Comparison of ENCODE assay signal across 8 cellular contexts in the genomic region with DNA sequence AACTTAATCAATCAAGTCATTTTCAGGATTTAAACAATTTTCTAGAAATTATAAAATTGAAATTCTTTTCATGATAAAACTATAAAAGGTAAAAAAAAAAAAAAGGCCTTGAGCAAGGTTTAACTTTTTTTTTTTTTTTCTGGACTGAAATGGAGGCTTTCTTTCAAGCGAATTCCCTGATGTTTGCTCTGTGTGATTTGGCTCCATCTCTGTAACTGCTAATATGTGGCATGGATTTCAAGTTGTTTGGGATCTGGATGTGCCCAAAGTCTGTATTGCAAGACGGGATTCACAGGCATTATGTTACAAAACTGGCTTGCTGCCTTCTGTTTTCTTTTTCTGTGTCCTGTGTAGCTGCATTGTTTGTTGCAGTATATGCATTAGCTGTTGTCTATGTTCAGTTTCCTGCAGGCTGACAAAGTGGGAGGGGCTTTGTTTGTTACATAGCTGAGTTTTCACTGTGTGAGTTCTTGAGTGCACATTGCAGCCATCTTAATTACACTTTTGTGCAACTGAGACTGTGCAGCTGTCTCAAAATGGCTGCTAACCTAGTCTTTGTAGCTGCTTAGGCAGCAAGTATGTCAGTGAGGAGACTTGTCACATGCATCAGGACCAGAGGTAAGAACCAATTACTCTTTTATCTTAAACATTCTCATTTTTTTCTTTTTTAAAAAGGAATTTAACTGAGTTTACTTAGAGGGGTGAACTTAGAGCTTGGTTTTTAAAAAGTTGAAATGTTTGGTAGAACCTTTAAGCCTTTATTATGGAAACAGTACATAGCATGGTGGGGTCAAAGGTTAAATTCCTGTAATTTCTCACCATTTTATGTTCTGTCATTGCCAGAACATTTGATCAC. TPM values are rescaled to one million over a fixed set of nuclear protein-coding genes. Genes with fewer than 3 reads are reported as not detected.
DNase-seq lines count a peak whose midpoint lies in the region; ATAC-seq, FAIRE-seq and TF ChIP-seq lines count a peak whose summit lies in the region.

No MANE protein-coding gene starts in this region.

- DNase-seq in CD4-positive, alpha-beta T cell: peak in 9 of 10 experiments; percentile 17 to 67 (median 37)
- DNase-seq in GM19239 (ENCODE audit: insufficient read length, low spot score): no peak
- peak; percentile 89 to 90 for DNase-seq in NCI-H446 (lab: John Stamatoyannopoulos, UW)
- DNase-seq in activated CD8-positive, alpha-beta T cell treated with anti-CD3 and anti-CD28 coated beads for 36 hours: peak; percentile 81
- peak; percentile 94 for DNase-seq in epithelial cell of esophagus (ENCODE audit: low read depth)

- H3K27ac ChIP-seq in CD4-positive, alpha-beta T cell (ENCODE audit: low read depth, low read length): peak overlapping the region; percentile 23
- peak overlapping the region; percentile 38 to 61 for H3K27ac ChIP-seq in mucosa of rectum (ENCODE audit: low read depth in 2 of 2, low read length in 2 of 2)
- H3K27ac ChIP-seq in subcutaneous abdominal adipose tissue (ENCODE audit: low read depth, low read length): peak overlapping the region; percentile 48

- peak; percentile 92 for ATAC-seq in CD4-positive, alpha-beta T cell (ENCODE audit: poor library complexity)
- peak; percentile 94 for ATAC-seq in HG03342 (IDR thresholded peaks at IDR 0.05; ENCODE audit: unreplicated experiment)
- ATAC-seq in activated CD8-positive, alpha-beta T cell treated with anti-CD3 and anti-CD28 coated beads for 36 hours: peak; percentile 95

- TF ChIP-seq CTCF in CD4-positive, alpha-beta T cell (IDR thresholded peaks at IDR 0.05): no peak
- TF ChIP-seq CTCF in activated CD8-positive, alpha-beta T cell treated with anti-CD3 and anti-CD28 coated beads for 36 hours (IDR thresholded peaks at IDR 0.05): no peak
- TF ChIP-seq CTCF in epithelial cell of esophagus (IDR thresholded peaks at IDR 0.05; ENCODE audit: insufficient read depth, low read depth, low read length, missing control alignments): no peak

- H3K4me1 Mint-ChIP-seq in CD4-positive, alpha-beta T cell (ENCODE audit: low read depth): peaks cover 72% of the 10 kb centered on the region
- peaks cover 56% of the 10 kb centered on the region for H3K4me1 Mint-ChIP-seq in activated CD8-positive, alpha-beta T cell treated with anti-CD3 and anti-CD28 coated beads for 36 hours (ENCODE audit: low read depth)

- CTCF ChIA-PET in CD4-positive, alpha-beta T cell (lab: Charles Lee): interaction anchor here (0.6 to 4.5 kb wide), 9 partner anchors 9 to 32 kb away, joined by 3 to 16 read pairs (median 7); a partner anchor contains a TSS
- CTCF ChIA-PET in activated CD8-positive, alpha-beta T cell treated with anti-CD3 and anti-CD28 coated beads for 36 hours (lab: Charles Lee): interaction anchor here (0.9 to 3.8 kb wide), 14 partner anchors 9 to 146 kb away, joined by 3 to 35 read pairs (median 5); a partner anchor contains a TSS

- peak overlapping the region; percentile 77 for H3K4me3 Mint-ChIP-seq in CD4-positive, alpha-beta T cell
- H3K4me3 Mint-ChIP-seq in activated CD8-positive, alpha-beta T cell treated with anti-CD3 and anti-CD28 coated beads for 36 hours: peak overlapping the region; percentile 74

- H3K36me3 ChIP-seq in mucosa of rectum (ENCODE audit: control insufficient read depth in 2 of 2, insufficient read depth in 2 of 2, low read length in 2 of 2) (no peaks in the 10 kb centered on the region), subcutaneous abdominal adipose tissue (ENCODE audit: control insufficient read depth in 5 of 5, insufficient read depth in 5 of 5, low read length in 5 of 5) (peaks cover 0 to 3% (median 0%) of the 10 kb centered on the region in 5 donors)

- H3K4me1 ChIP-seq in mucosa of rectum (ENCODE audit: control insufficient read depth in 2 of 2, insufficient read depth in 2 of 2, low read length in 2 of 2) (peaks cover 3 to 18% of the 10 kb centered on the region in 2 donors), subcutaneous abdominal adipose tissue (ENCODE audit: control insufficient read depth in 5 of 5, insufficient read depth in 5 of 5, low read length in 5 of 5) (peaks cover 0 to 26% (median 20%) of the 10 kb centered on the region in 5 donors)

- intact Hi-C loops in CD4-positive, alpha-beta T cell (cut with DNase I, micrococcal nuclease): loop anchor here (1.0 to 10.0 kb wide), 5 partner anchors 9 to 570 kb away; a partner anchor contains a TSS
- intact Hi-C loops in activated CD8-positive, alpha-beta T cell treated with anti-CD3 and anti-CD28 coated beads for 36 hours (cut with micrococcal nuclease): loop anchor here (1.0 kb wide), 2 partner anchors 9 to 18 kb away; no protein-coding TSS in a partner anchor

- peak; percentile 97 for FAIRE-seq in GM19239 (lab: Jason Lieb, UNC)

- H3K4me3 ChIP-seq in epithelial cell of esophagus (ENCODE audit: low read length): peak overlapping the region; percentile 36
- peak overlapping the region; percentile 49 to 72 for H3K4me3 ChIP-seq in mucosa of rectum (ENCODE audit: low read length in 2 of 2)
- H3K4me3 ChIP-seq in subcutaneous abdominal adipose tissue (ENCODE audit: low read depth in 1 of 5, low read length in 5 of 5): peak overlapping the region; percentile 56 to 75 (median 66)

- peaks cover 5% of the 10 kb centered on the region for H3K9me3 ChIP-seq in CD4-positive, alpha-beta T cell (ENCODE audit: control insufficient read depth, low read length)
- H3K9me3 ChIP-seq in mucosa of rectum (ENCODE audit: control insufficient read depth in 2 of 2, low read length in 2 of 2) (no peaks in the 10 kb centered on the region), subcutaneous abdominal adipose tissue (ENCODE audit: control insufficient read depth in 5 of 5, low read length in 5 of 5) (peaks cover under 1 to 7% (median 3%) of the 10 kb centered on the region in 5 donors)

- no peaks in the 10 kb centered on the region for H3K27me3 Mint-ChIP-seq in CD4-positive, alpha-beta T cell
- no peaks in the 10 kb centered on the region for H3K27me3 Mint-ChIP-seq in activated CD8-positive, alpha-beta T cell treated with anti-CD3 and anti-CD28 coated beads for 36 hours

- peak overlapping the region; percentile 91 for H3K27ac Mint-ChIP-seq in CD4-positive, alpha-beta T cell
- H3K27ac Mint-ChIP-seq in activated CD8-positive, alpha-beta T cell treated with anti-CD3 and anti-CD28 coated beads for 36 hours: peak overlapping the region; percentile 96

- no peaks in the 10 kb centered on the region for H3K27me3 ChIP-seq in CD4-positive, alpha-beta T cell (ENCODE audit: control insufficient read depth, insufficient read depth, low read length)
- H3K27me3 ChIP-seq in mucosa of rectum (ENCODE audit: control insufficient read depth in 2 of 2, insufficient read depth in 2 of 2, low read length in 2 of 2): no peaks in the 10 kb centered on the region
- H3K27me3 ChIP-seq in subcutaneous abdominal adipose tissue (ENCODE audit: control insufficient read depth in 5 of 5, insufficient read depth in 4 of 5, low read length in 5 of 5): no peaks in the 10 kb centered on the region

- H3K9ac ChIP-seq in mucosa of rectum (ENCODE audit: low read depth in 1 of 2, low read length in 2 of 2) (peak overlapping the region in 1 of 2 donors; percentile 42), subcutaneous abdominal adipose tissue (ENCODE audit: low read length in 5 of 5) (peak overlapping the region in 2 of 5 donors; percentile 32 to 56)

- POLR2A ChIA-PET in CD4-positive, alpha-beta T cell (lab: Charles Lee): interaction anchor here (1.2 to 6.3 kb wide), 16 partner anchors 9 to 389 kb away, joined by 6 to 201 read pairs (median 10); a partner anchor contains a TSS
- POLR2A ChIA-PET in activated CD8-positive, alpha-beta T cell treated with anti-CD3 and anti-CD28 coated beads for 36 hours (lab: Charles Lee): interaction anchor here (0.5 to 6.7 kb wide), 12 partner anchors 9 to 1667 kb away, joined by 3 to 55 read pairs (median 4); a partner anchor contains a TSS

- peaks cover 3% of the 10 kb centered on the region for H3K9me3 Mint-ChIP-seq in CD4-positive, alpha-beta T cell
- peaks cover 7% of the 10 kb centered on the region for H3K9me3 Mint-ChIP-seq in activated CD8-positive, alpha-beta T cell treated with anti-CD3 and anti-CD28 coated beads for 36 hours

- peaks cover 52% of the 10 kb centered on the region for H3K36me3 Mint-ChIP-seq in CD4-positive, alpha-beta T cell (ENCODE audit: low read depth)
- H3K36me3 Mint-ChIP-seq in activated CD8-positive, alpha-beta T cell treated with anti-CD3 and anti-CD28 coated beads for 36 hours (ENCODE audit: low read depth): peaks cover 58% of the 10 kb centered on the region

RNA-seq across cellular contexts. Expression of a gene that starts 19.5 kb away (rescaled TPM):
- 100 to 1,000 TPM; 134 to 143 TPM for total RNA-seq in CD4-positive, alpha-beta T cell
- total RNA-seq in activated CD8-positive, alpha-beta T cell treated with anti-CD3 and anti-CD28 coated beads for 36 hours: 100 to 1,000 TPM; 101 to 107 TPM
